12 cellular contexts compared by ENCODE assay signal in the genomic region with DNA sequence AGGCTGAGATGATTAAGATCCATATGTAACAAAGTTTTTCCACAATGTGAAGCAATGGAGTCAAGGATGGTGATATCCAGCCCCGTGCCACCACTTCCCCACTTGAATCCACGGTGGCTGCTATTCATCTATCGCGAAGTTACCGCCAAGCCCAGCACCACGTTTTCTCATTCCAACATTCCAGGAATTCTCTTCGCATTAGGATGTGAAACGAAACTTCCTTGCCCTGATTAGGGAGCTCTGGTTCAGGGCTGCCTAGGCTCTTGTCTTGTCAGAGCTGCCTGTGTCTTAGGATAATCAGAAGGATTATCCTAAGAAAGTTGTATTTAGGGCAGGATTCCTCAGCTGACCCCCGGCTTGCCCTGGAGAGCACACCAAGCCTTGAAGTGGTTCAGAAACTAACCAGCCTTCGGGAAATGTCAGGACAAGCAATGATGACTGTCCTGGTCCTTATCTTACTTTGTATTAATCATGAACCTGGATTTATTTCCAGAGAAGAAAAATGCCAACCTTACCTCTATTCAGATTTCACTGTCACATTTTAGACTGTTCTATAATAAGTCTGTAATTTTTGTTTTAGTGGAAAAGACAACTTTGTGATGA.
DNase-seq lines count a peak whose midpoint lies in the region; ATAC-seq, FAIRE-seq and TF ChIP-seq lines count a peak whose summit lies in the region.
"Had no signal": no experiment of that assay in that cellular context is flagged by ENCODE, and none has a peak within 500 bp of the region (broad histone marks: within the 10 kb centered on the region; RNA-seq: fewer than 3 reads in every experiment).

No MANE protein-coding gene starts in this region.

- no peaks in the 10 kb centered on the region for H3K79me1 ChIP-seq in H9 (ENCODE audit: insufficient read depth, low read depth, low read length, poor library complexity, severe bottlenecking)

- H2BK15ac ChIP-seq in H9 (ENCODE audit: low read depth, low read length), result no peak overlapping the region

- H3K27me3 Mint-ChIP-seq in H9 (ENCODE audit: low read depth) (no peaks in the 10 kb centered on the region), astrocyte (ENCODE audit: low read depth, unreplicated experiment) (no peaks in the 10 kb centered on the region)

- H3K9ac ChIP-seq in H9 (ENCODE audit: extremely low read depth, insufficient read length, low read length), result no peak overlapping the region
- peak overlapping the region; percentile 38 for H3K9ac ChIP-seq in astrocyte (ENCODE audit: low read length)

- no peak overlapping the region for H3K23ac ChIP-seq in H9 (ENCODE audit: insufficient read length, low read depth, low read length)

- H2BK20ac ChIP-seq in H9 (ENCODE audit: low read depth, low read length, poor library complexity, severe bottlenecking), result no peak overlapping the region

- H3K4me3 Mint-ChIP-seq in H9, result peak overlapping the region in 1 of 2 experiments; percentile 5; a peak in 1 of 5 replicates
- H3K4me3 Mint-ChIP-seq in astrocyte (ENCODE audit: unreplicated experiment), result no peak overlapping the region

- no peak overlapping the region for H4K8ac ChIP-seq in H9 (replicated peaks; ENCODE audit: insufficient read length, low read depth, low read length)

- H3K14ac ChIP-seq in H9 (ENCODE audit: insufficient read depth, low read length), result peak overlapping the region; percentile 41; the same call in 1 of the 2 replicates

- no peaks in the 10 kb centered on the region for H3K36me3 Mint-ChIP-seq in H9 (ENCODE audit: insufficient read depth in 1 of 3, low read depth in 3 of 3)
- H3K36me3 Mint-ChIP-seq in astrocyte (ENCODE audit: low read depth, unreplicated experiment), result no peaks in the 10 kb centered on the region

- TF ChIP-seq CTCF in H9 (conservative IDR thresholded peaks at IDR 0.05), result no peak
- no peak for TF ChIP-seq CTCF in astrocyte (IDR thresholded peaks at IDR 0.05; ENCODE audit: insufficient read depth, low read depth, low read length)
- no peak for TF ChIP-seq CTCF in heart right ventricle (IDR thresholded peaks at IDR 0.05)
- TF ChIP-seq CTCF in GM10266 (IDR thresholded peaks at IDR 0.05; ENCODE audit: control insufficient read depth, insufficient read depth, low read depth, missing control alignments), result no peak

- no peak overlapping the region for H2BK12ac ChIP-seq in H9 (ENCODE audit: insufficient read length, low read depth, low read length)

- H3K4ac ChIP-seq in H9 (ENCODE audit: low read depth, low read length), result no peak overlapping the region

- no peak overlapping the region for H2BK120ac ChIP-seq in H9 (ENCODE audit: low read depth, low read length, poor library complexity, severe bottlenecking)

- DNase-seq in H9, result peak; percentile 68
- DNase-seq in astrocyte (ENCODE audit: low read depth), result peak; percentile 84
- no peak for DNase-seq in heart right ventricle
- peak; percentile 37 for DNase-seq in pulmonary artery endothelial cell (ENCODE audit: low read depth, low spot score)
- no peak for DNase-seq in stimulated activated CD4-positive, alpha-beta T cell treated with anti-CD3 and anti-CD28 coated beads, Interleukin-4, amount 100 ng/mL, for 4 hours
- no peak for DNase-seq in GM10266 (ENCODE audit: extremely low spot score)
- DNase-seq: activated gamma-delta T cell, DMS79, NCI-H1417 treated with DMSO at 0.1 percent for 48 hours, spleen had no signal

- no peak overlapping the region for H3K18ac ChIP-seq in H9 (ENCODE audit: insufficient read length, low read depth, low read length)

- H2AK5ac ChIP-seq in H9 (ENCODE audit: insufficient read length, low read length), result no peak overlapping the region

- no peak overlapping the region for H4K91ac ChIP-seq in H9 (ENCODE audit: insufficient read length, low read depth, low read length)

- no peaks in the 10 kb centered on the region for H3K23me2 ChIP-seq in H9 (ENCODE audit: insufficient read length, low read depth, low read length, poor library complexity, severe bottlenecking)

- ATAC-seq in heart right ventricle (peak; percentile 10 to 72 (median 56)), HG02678 (IDR thresholded peaks at IDR 0.05; ENCODE audit: unreplicated experiment) (no peak), HG02610 (IDR thresholded peaks at IDR 0.05; ENCODE audit: unreplicated experiment) (no peak)

- H3K4me1 ChIP-seq in H9 (ENCODE audit: insufficient read depth, low read length) (peaks cover 6% of the 10 kb centered on the region; the same call in 1 of the 2 replicates), astrocyte (ENCODE audit: insufficient read depth, low read length) (peaks cover 13% of the 10 kb centered on the region), heart right ventricle (peaks cover 0 to 35% (median 24%) of the 10 kb centered on the region in 9 donors)

- H4K20me1 ChIP-seq in H9 (ENCODE audit: control insufficient read depth, insufficient read depth, insufficient read length) (no peaks in the 10 kb centered on the region), astrocyte (ENCODE audit: insufficient read depth, low read length) (no peaks in the 10 kb centered on the region)

- H3K27ac ChIP-seq in H9 (ENCODE audit: insufficient read length, low read depth, low read length), result no peak overlapping the region
- peak overlapping the region; percentile 43 for H3K27ac ChIP-seq in astrocyte (ENCODE audit: low read depth, low read length)
- H3K27ac ChIP-seq in heart right ventricle, result peak overlapping the region; percentile 63 to 89 (median 74)
- H3K27ac ChIP-seq: spleen had no signal

- no peaks in the 10 kb centered on the region for H3K9me3 ChIP-seq in H9 (ENCODE audit: control insufficient read depth, low read depth, low read length)
- no peaks in the 10 kb centered on the region for H3K9me3 ChIP-seq in astrocyte (ENCODE audit: insufficient read depth, low read depth, low read length)
- no peaks in the 10 kb centered on the region for H3K9me3 ChIP-seq in heart right ventricle
- H3K9me3 ChIP-seq: spleen had no signal

- no peak overlapping the region for H2BK5ac ChIP-seq in H9 (ENCODE audit: insufficient read length, low read length)

- H3K27me3 ChIP-seq in H9 (ENCODE audit: insufficient read depth, low read length) (0 out of 2 replicates have a peak, but pooled peaks cover 2% of the 10 kb centered on the region), astrocyte (ENCODE audit: insufficient read depth, low read length) (no peaks in the 10 kb centered on the region), heart right ventricle (no peaks in the 10 kb centered on the region)

- no peak overlapping the region for H3T11ph ChIP-seq in H9 (ENCODE audit: low read length)

- H3K4me3 ChIP-seq in astrocyte (ENCODE audit: insufficient read depth, low read depth, low read length), result peak overlapping the region; percentile 24
- H3K4me3 ChIP-seq in heart right ventricle, result no peak overlapping the region
- H3K4me3 ChIP-seq: spleen had no signal

- FAIRE-seq in astrocyte (lab: Jason Lieb, UNC), result peak; percentile 64

- peak overlapping the region in 2 of 3 experiments; percentile 40 to 82; a peak in 1 of 7 replicates for H3K27ac Mint-ChIP-seq in H9
- peak overlapping the region; percentile 90 for H3K27ac Mint-ChIP-seq in astrocyte (ENCODE audit: unreplicated experiment)

- H3K36me3 ChIP-seq in astrocyte (ENCODE audit: insufficient read depth, low read length), result no peaks in the 10 kb centered on the region
- H3K36me3 ChIP-seq in heart right ventricle, result no peaks in the 10 kb centered on the region
- H3K36me3 ChIP-seq: spleen had no signal

- no peak overlapping the region for H2AFZ ChIP-seq in H9 (ENCODE audit: low read length)
- H2AFZ ChIP-seq in astrocyte (ENCODE audit: low read depth, low read length), result peak overlapping the region; percentile 39

- H3K9me3 Mint-ChIP-seq in H9, result no peaks in the 10 kb centered on the region; a peak in 1 of 5 replicates
- no peaks in the 10 kb centered on the region for H3K9me3 Mint-ChIP-seq in astrocyte (ENCODE audit: unreplicated experiment)

- H3K4me1 Mint-ChIP-seq in H9 (peaks cover 26 to 31% of the 10 kb centered on the region in 2 experiments), astrocyte (ENCODE audit: low read depth, unreplicated experiment) (peaks cover 24% of the 10 kb centered on the region)

- H3K4me2 ChIP-seq in H9 (ENCODE audit: insufficient read depth, insufficient read length, low read length) (no peak overlapping the region), astrocyte (ENCODE audit: low read length) (peak overlapping the region; percentile 77)

- no peaks in the 10 kb centered on the region for H3K79me2 ChIP-seq in H9 (ENCODE audit: insufficient read depth, low read length)
- no peaks in the 10 kb centered on the region for H3K79me2 ChIP-seq in astrocyte (ENCODE audit: insufficient read depth, low read length)

- WGBS in H9 (ENCODE audit: extremely low coverage, insufficient read length, low lambda C conversion rate), result no CpG with 5 or more reads among the region's 10 CpGs
- WGBS in heart right ventricle, 2 donors, result 3 to 12% methylated on average over 10 of the region's 10 CpGs

- no peak overlapping the region for H3K56ac ChIP-seq in H9 (ENCODE audit: insufficient read length, low read depth, low read length)

- H4K5ac ChIP-seq in H9 (ENCODE audit: insufficient read length, low read depth, low read length), result no peak overlapping the region

- intact Hi-C loops in heart right ventricle (cut with DNase I), result loop anchor here in 1 of 10 donors (10.0 kb wide), 1 partner anchor 790 kb away; the partner anchor contains the start of gene RAPGEF3

Comparison
In these comparisons a context has a peak if more than half of its experiments do, and no peak if none do; other contexts are left out.
1. DNase-seq: peak in H9 (single experiment), astrocyte (single experiment) and pulmonary artery endothelial cell (single experiment); none in heart right ventricle (0 of 2), stimulated activated CD4-positive, alpha-beta T cell treated with anti-CD3 and anti-CD28 coated beads, Interleukin-4, amount 100 ng/mL, for 4 hours (0 of 2) and GM10266 (single experiment).
2. ATAC-seq: peak in heart right ventricle (8 of 8); none in HG02678 (single experiment) and HG02610 (single experiment).